In genomic region chr7:150629347-150629746, GRCh38 we compare ENCODE assay signal across 16 cellular contexts. TPM values are rescaled to one million over a fixed set of nuclear protein-coding genes. Genes with fewer than 3 reads are reported as not detected.
DNase-seq lines count a peak whose midpoint lies in the region; ATAC-seq, FAIRE-seq and TF ChIP-seq lines count a peak whose summit lies in the region.
"Had no signal": no experiment of that assay in that cellular context is flagged by ENCODE, and none has a peak within 500 bp of the region (broad histone marks: within the 10 kb centered on the region; RNA-seq: fewer than 3 reads in every experiment).

No MANE protein-coding gene starts in this region.

- H3K36me3 ChIP-seq in endothelial cell of umbilical vein (ENCODE audit: control insufficient read depth in 2 of 2, extremely low read depth in 1 of 2, insufficient read depth in 2 of 2, low read length in 2 of 2) = peaks cover 8 to 31% of the 10 kb centered on the region in 2 experiments
- H3K36me3 ChIP-seq in lower lobe of right lung = peaks cover 29% of the 10 kb centered on the region
- peaks cover 11% of the 10 kb centered on the region for H3K36me3 ChIP-seq in upper lobe of right lung

- H3K4me3 ChIP-seq in endothelial cell of umbilical vein (replicated peaks in 1 of 3; ENCODE audit: insufficient read depth in 1 of 3, low read depth in 1 of 3, low read length in 3 of 3) (no peak overlapping the region), lower lobe of right lung (peak overlapping the region; percentile 58), upper lobe of right lung (no peak overlapping the region)

- H3K27ac ChIP-seq in endothelial cell of umbilical vein (ENCODE audit: insufficient read depth, low read depth, low read length) (no peak overlapping the region), lower lobe of right lung (peak overlapping the region; percentile 81), upper lobe of right lung (peak overlapping the region; percentile 86)

- intact Hi-C loops in activated naive CD4-positive, alpha-beta T cell treated with anti-CD3 and anti-CD28 coated beads for 36 hours (cut with micrococcal nuclease) = loop anchor here (10.0 kb wide), 1 partner anchor 255 kb away; the partner anchor contains the start of gene ZNF775
- intact Hi-C loops in endothelial cell of umbilical vein (cut with micrococcal nuclease) (no loop called here), lower lobe of right lung (cut with DNase I) (no loop called here), upper lobe of right lung (cut with DNase I) (no loop called here), head of caudate nucleus (cut with DNase I) (no loop called here)

- H3K9me1 ChIP-seq in endothelial cell of umbilical vein (replicated peaks; ENCODE audit: control insufficient read depth, extremely low read depth, insufficient read depth, low read length) = no peaks in the 10 kb centered on the region

- H4K20me1 ChIP-seq in endothelial cell of umbilical vein (replicated peaks; ENCODE audit: control insufficient read depth, extremely low read depth, insufficient read depth, low read length) = no peaks in the 10 kb centered on the region

- dilution Hi-C loops in endothelial cell of umbilical vein (cut with MboI; ENCODE audit: extremely low pct_ligation_motif_present, low sequenced_read_pairs) = no loop called here

- no peak overlapping the region for H3K9ac ChIP-seq in endothelial cell of umbilical vein (replicated peaks; ENCODE audit: extremely low read depth, insufficient read depth, low read length)

- H3K9me3 Mint-ChIP-seq in activated naive CD4-positive, alpha-beta T cell treated with anti-CD3 and anti-CD28 coated beads for 36 hours = peaks cover 22% of the 10 kb centered on the region

- CTCF ChIA-PET in activated naive CD4-positive, alpha-beta T cell treated with anti-CD3 and anti-CD28 coated beads for 36 hours (lab: Charles Lee) = interaction anchor here (1.2 kb wide), 1 partner anchor 128 kb away, joined by 3 read pairs; no protein-coding TSS in a partner anchor
- CTCF ChIA-PET in endothelial cell of umbilical vein (lab: Charles Lee) = interaction anchor here (0.7 to 3.1 kb wide), 3 partner anchors 30 to 56 kb away, joined by 3 to 11 read pairs (median 4); partner anchors contain the start of gene GIMAP2

- H3K9me3 ChIP-seq in endothelial cell of umbilical vein (replicated peaks; ENCODE audit: control insufficient read depth, insufficient read depth, low read length) (no peaks in the 10 kb centered on the region), lower lobe of right lung (no peaks in the 10 kb centered on the region), upper lobe of right lung (no peaks in the 10 kb centered on the region)

- peaks cover 69% of the 10 kb centered on the region for H3K36me3 Mint-ChIP-seq in activated naive CD4-positive, alpha-beta T cell treated with anti-CD3 and anti-CD28 coated beads for 36 hours (ENCODE audit: low read depth)

- peak overlapping the region; percentile 33 for H3K27ac Mint-ChIP-seq in activated naive CD4-positive, alpha-beta T cell treated with anti-CD3 and anti-CD28 coated beads for 36 hours

- H3K79me2 ChIP-seq in endothelial cell of umbilical vein (ENCODE audit: control insufficient read depth, insufficient read depth, low read length) = peaks cover 43% of the 10 kb centered on the region

- H3K27me3 ChIP-seq in endothelial cell of umbilical vein (ENCODE audit: control insufficient read depth in 2 of 2, insufficient read depth in 2 of 2, low read length in 2 of 2) (no peaks in the 10 kb centered on the region), lower lobe of right lung (ENCODE audit: low read depth) (no peaks in the 10 kb centered on the region), upper lobe of right lung (no peaks in the 10 kb centered on the region)

- no peak overlapping the region for H2AFZ ChIP-seq in endothelial cell of umbilical vein (ENCODE audit: low read depth, low read length)

- no peaks in the 10 kb centered on the region for H3K27me3 Mint-ChIP-seq in activated naive CD4-positive, alpha-beta T cell treated with anti-CD3 and anti-CD28 coated beads for 36 hours (ENCODE audit: low read depth)

- DNase-seq in activated naive CD4-positive, alpha-beta T cell treated with anti-CD3 and anti-CD28 coated beads for 36 hours = no peak
- no peak for DNase-seq in activated naive CD4-positive, alpha-beta T cell (lab: John Stamatoyannopoulos, UW)
- DNase-seq in endothelial cell of umbilical vein (ENCODE audit: low read depth, low spot score) (peak; percentile 72), lower lobe of right lung (no peak), upper lobe of right lung (no peak), head of caudate nucleus (no peak), GM12891 (ENCODE audit: insufficient read length, low spot score) (no peak)
- DNase-seq: activated CD4-positive, alpha-beta T cell treated with anti-CD3 and anti-CD28 coated beads, Interleukin-2, amount 50 U/mL, for 48 hours; activated gamma-delta T cell treated with Interleukin-2 at 50 U/mL for 16 hours; Calu3; islet precursor cell; NCI-H1105; SHP77 had no signal

- no peak overlapping the region for H3K4me3 Mint-ChIP-seq in activated naive CD4-positive, alpha-beta T cell treated with anti-CD3 and anti-CD28 coated beads for 36 hours

- TF ChIP-seq CTCF in endothelial cell of umbilical vein (IDR thresholded peaks at IDR 0.05; ENCODE audit: extremely low read depth in 1 of 2, insufficient read depth in 1 of 2, low read depth in 1 of 2, low read length in 2 of 2) (no peak), lower lobe of right lung (IDR thresholded peaks at IDR 0.05) (no peak), upper lobe of right lung (IDR thresholded peaks at IDR 0.05) (no peak)

- TF ChIP-seq POLR2A in endothelial cell of umbilical vein (IDR thresholded peaks at IDR 0.05; ENCODE audit: low read depth, low read length) (peak; percentile 41), GM12891 (IDR thresholded peaks at IDR 0.05; ENCODE audit: low read depth, low read length) (no peak)

- peak in 1 of 2 donors; percentile 47 for ATAC-seq in lower lobe of right lung
- peak; percentile 32 for ATAC-seq in upper lobe of right lung
- no peak for ATAC-seq in HG03045 (IDR thresholded peaks at IDR 0.05; ENCODE audit: unreplicated experiment)

- BruUV-seq in endothelial cell of umbilical vein (replicated peaks; lab: Mats Ljungman, UMichigan) = no TSS peak

- H3K4me1 ChIP-seq in endothelial cell of umbilical vein (ENCODE audit: control insufficient read depth, extremely low read depth, insufficient read depth, low read length) (peaks cover 35% of the 10 kb centered on the region), lower lobe of right lung (peaks cover 48% of the 10 kb centered on the region), upper lobe of right lung (peaks cover 24% of the 10 kb centered on the region)

- no peak overlapping the region for H3K4me2 ChIP-seq in endothelial cell of umbilical vein (ENCODE audit: insufficient read depth, low read length)

- H3K4me1 Mint-ChIP-seq in activated naive CD4-positive, alpha-beta T cell treated with anti-CD3 and anti-CD28 coated beads for 36 hours (ENCODE audit: low read depth) = peaks cover 64% of the 10 kb centered on the region

- POLR2A ChIA-PET in endothelial cell of umbilical vein (lab: Charles Lee) = interaction anchor here (1.0 to 1.9 kb wide), 2 partner anchors 43 to 67 kb away, joined by 3 to 6 read pairs; no protein-coding TSS in a partner anchor

- FAIRE-seq in endothelial cell of umbilical vein (lab: Jason Lieb, UNC) (peak; percentile 63), GM12891 (lab: Jason Lieb, UNC) (no peak)
- FAIRE-seq: H1, urothelium cell line had no signal

TF ChIP-seq in endothelial cell of umbilical vein, 7 proteins besides CTCF, POLR2A, EP300 and RAD21:
- TF ChIP-seq FOS (IDR thresholded peaks at IDR 0.05; ENCODE audit: borderline replicate concordance, insufficient read depth, low read length) = peak; percentile 15
- TF ChIP-seq GATA2 (IDR thresholded peaks at IDR 0.05; ENCODE audit: insufficient read depth, insufficient read length, low read depth, low read length) = no peak
TF ChIP-seq in endothelial cell of umbilical vein: peak in this region for 1.

TF ChIP-seq in GM12891, 5 proteins besides CTCF, POLR2A, EP300 and RAD21:
- no peak for TF ChIP-seq TAF1 (IDR thresholded peaks at IDR 0.05; ENCODE audit: low read depth, low read length)
- no peak for TF ChIP-seq POLR2AphosphoS5 (IDR thresholded peaks at IDR 0.05; ENCODE audit: low read depth, low read length)
- TF ChIP-seq POU2F2 (IDR thresholded peaks at IDR 0.05; ENCODE audit: low read depth, low read length) = no peak
- TF ChIP-seq SPI1 (IDR thresholded peaks at IDR 0.05; ENCODE audit: low read depth, low read length) = no peak
- TF ChIP-seq PAX5 (IDR thresholded peaks at IDR 0.05; ENCODE audit: insufficient read depth, low read length, severe bottlenecking) = no peak

RNA-seq across cellular contexts. Expression of gene GIMAP6, which starts 2.8 kb away (rescaled TPM):
- 10 to 100 TPM; 19.2 to 20.7 TPM for total RNA-seq in activated naive CD4-positive, alpha-beta T cell treated with anti-CD3 and anti-CD28 coated beads for 36 hours
- total RNA-seq in endothelial cell of umbilical vein (85.0 and 87.8 TPM in 2 replicates), lower lobe of right lung (69.3 TPM), upper lobe of right lung (61.7 TPM)
- 58.7 and 65.6 TPM in 2 replicates for polyA plus RNA-seq in endothelial cell of umbilical vein
- polyA plus RNA-seq in endothelial cell of umbilical vein (2011; cell fraction: cytosol; rRNA removed) = 56.7 and 57.8 TPM in 2 replicates
- polyA plus RNA-seq in endothelial cell of umbilical vein (2011; cell fraction: nucleus; rRNA removed) = 55.9 and 58.9 TPM in 2 replicates
- 55.3 and 64.2 TPM in 2 replicates for polyA plus RNA-seq in endothelial cell of umbilical vein (2012)
- polyA minus RNA-seq in endothelial cell of umbilical vein = 95.5 and 96.0 TPM in 2 replicates
- not detected for polyA minus RNA-seq in endothelial cell of umbilical vein (2011; cell fraction: cytosol; rRNA and poly(A)+ RNA removed)
- polyA minus RNA-seq in endothelial cell of umbilical vein (2011; cell fraction: nucleus; rRNA and poly(A)+ RNA removed) = 35.2 and 38.9 TPM in 2 replicates
- 25.1 TPM for polyA plus RNA-seq in GM12891 (2012; ENCODE audit: low read depth, missing spikeins)
- total RNA-seq: Calu3, H1 had no signal
- polyA plus RNA-seq: H1 had no signal

RNA-seq across cellular contexts. Expression of gene GIMAP2, which starts 56.2 kb away (rescaled TPM):
- total RNA-seq in activated naive CD4-positive, alpha-beta T cell treated with anti-CD3 and anti-CD28 coated beads for 36 hours = 10 to 100 TPM; 45.0 to 49.5 TPM
- total RNA-seq in endothelial cell of umbilical vein = 26.2 and 27.9 TPM in 2 replicates
- polyA plus RNA-seq in endothelial cell of umbilical vein = 18.0 and 21.3 TPM in 2 replicates
- 22.2 and 22.5 TPM in 2 replicates for polyA plus RNA-seq in endothelial cell of umbilical vein (2011; cell fraction: cytosol; rRNA removed)
- 16.9 and 18.1 TPM in 2 replicates for polyA plus RNA-seq in endothelial cell of umbilical vein (2011; cell fraction: nucleus; rRNA removed)
- 25.1 and 25.8 TPM in 2 replicates for polyA plus RNA-seq in endothelial cell of umbilical vein (2012)
- polyA minus RNA-seq in endothelial cell of umbilical vein = 24.5 and 30.0 TPM in 2 replicates
- not detected for polyA minus RNA-seq in endothelial cell of umbilical vein (2011; cell fraction: cytosol; rRNA and poly(A)+ RNA removed)
- polyA minus RNA-seq in endothelial cell of umbilical vein (2011; cell fraction: nucleus; rRNA and poly(A)+ RNA removed) = 7.5 and 14.9 TPM in 2 replicates
- total RNA-seq in lower lobe of right lung = 46.9 TPM
- 33.0 TPM for total RNA-seq in upper lobe of right lung
- 25.9 TPM for polyA plus RNA-seq in GM12891 (2012; ENCODE audit: low read depth, missing spikeins)
- total RNA-seq: H1 had no signal
- polyA plus RNA-seq: H1 had no signal
